Comparison of ENCODE assay signal across 1 cellular context in genomic region chr7:123557631-123558505, GRCh38.
TF ChIP-seq lines count a peak whose summit lies in the region.

TSS of gene NDUFA5 (minus strand) at chr7:123557818. CDS start at chr7:123557795, 23 bp downstream.

TF ChIP-seq in HepG2, 621 proteins besides CTCF, POLR2A, EP300 and RAD21 (continued from another document and continues in another):
- no peak; the same call in 1 of the 2 replicates for TF ChIP-seq HMGXB3 (CRISPR knock-in tag; IDR thresholded peaks at IDR 0.05; ENCODE audit: borderline replicate concordance)
- no peak for TF ChIP-seq ZFP37 (CRISPR knock-in tag; IDR thresholded peaks at IDR 0.05; ENCODE audit: borderline replicate concordance)
- TF ChIP-seq ATF2 (CRISPR knock-in tag; IDR thresholded peaks at IDR 0.05) = peak; percentile 72
- TF ChIP-seq ZNF468 (CRISPR knock-in tag; IDR thresholded peaks at IDR 0.05) = no peak
- peak; percentile 79 for TF ChIP-seq PHF20 (CRISPR knock-in tag; IDR thresholded peaks at IDR 0.05)
- 0 out of 2 replicates have a peak, but pooled peaks have one; percentile 29 for TF ChIP-seq NFRKB (IDR thresholded peaks at IDR 0.05)
- TF ChIP-seq ZKSCAN1 (IDR thresholded peaks at IDR 0.05; ENCODE audit: low read length) = no peak
- TF ChIP-seq SMYD3 (CRISPR knock-in tag; IDR thresholded peaks at IDR 0.05) = peak; percentile 88; the same call in 1 of the 2 replicates
- TF ChIP-seq ZSCAN31 (CRISPR knock-in tag; IDR thresholded peaks at IDR 0.05; ENCODE audit: low read depth) = no peak
- peak; percentile 25; the same call in 1 of the 2 replicates for TF ChIP-seq ZNF710 (CRISPR knock-in tag; IDR thresholded peaks at IDR 0.05; ENCODE audit: borderline replicate concordance)
- no peak for TF ChIP-seq EEA1 (CRISPR knock-in tag; IDR thresholded peaks at IDR 0.05; ENCODE audit: borderline replicate concordance)
- no peak for TF ChIP-seq TEAD2 (CRISPR knock-in tag; IDR thresholded peaks at IDR 0.05)
- 0 out of 2 replicates have a peak, but pooled peaks have one; percentile 52 for TF ChIP-seq YEATS2 (CRISPR knock-in tag; IDR thresholded peaks at IDR 0.05; ENCODE audit: borderline replicate concordance)
- TF ChIP-seq ZNF276 (CRISPR knock-in tag; IDR thresholded peaks at IDR 0.05; ENCODE audit: low read depth) = no peak
- TF ChIP-seq ZNF205 (CRISPR knock-in tag; IDR thresholded peaks at IDR 0.05) = no peak
- TF ChIP-seq PITX1 (CRISPR knock-in tag; IDR thresholded peaks at IDR 0.05) = no peak; the same call in 1 of the 2 replicates
- TF ChIP-seq ZNF333 (CRISPR knock-in tag; IDR thresholded peaks at IDR 0.05; ENCODE audit: borderline replicate concordance) = no peak
- TF ChIP-seq ZNF580 (CRISPR knock-in tag; IDR thresholded peaks at IDR 0.05; ENCODE audit: borderline replicate concordance, low read depth) = peak; percentile 74
- peak; percentile 87 for TF ChIP-seq CREB1 (IDR thresholded peaks at IDR 0.05)
- peak; percentile 94 for TF ChIP-seq CREB1 (CRISPR knock-in tag; IDR thresholded peaks at IDR 0.05)
- no peak for TF ChIP-seq TBX3 (IDR thresholded peaks at IDR 0.05; ENCODE audit: borderline replicate concordance)
- no peak for TF ChIP-seq HOXA7 (CRISPR knock-in tag; IDR thresholded peaks at IDR 0.05)
- TF ChIP-seq PBX2 (CRISPR knock-in tag; IDR thresholded peaks at IDR 0.05) = no peak
- TF ChIP-seq MLXIP (CRISPR knock-in tag; IDR thresholded peaks at IDR 0.05; ENCODE audit: borderline replicate concordance) = no peak
- TF ChIP-seq NR3C1 (CRISPR knock-in tag; IDR thresholded peaks at IDR 0.05) = no peak
- TF ChIP-seq ZNF281 (CRISPR knock-in tag; IDR thresholded peaks at IDR 0.05; ENCODE audit: borderline replicate concordance) = 0 out of 2 replicates have a peak, but pooled peaks have one; percentile 14
- TF ChIP-seq MLX (CRISPR knock-in tag; IDR thresholded peaks at IDR 0.05) = no peak
- TF ChIP-seq GRHL1 (CRISPR knock-in tag; conservative IDR thresholded peaks at IDR 0.05) = no peak
- TF ChIP-seq SMARCE1 (IDR thresholded peaks at IDR 0.05; ENCODE audit: borderline replicate concordance) = no peak
- no peak for TF ChIP-seq ZNF235 (CRISPR knock-in tag; IDR thresholded peaks at IDR 0.05; ENCODE audit: borderline replicate concordance)
- no peak for TF ChIP-seq PTBP1 (IDR thresholded peaks at IDR 0.05; ENCODE audit: low read depth, low read length, poor library complexity, severe bottlenecking)
- 0 out of 2 replicates have a peak, but pooled peaks have one; percentile 19 for TF ChIP-seq MXD4 (CRISPR knock-in tag; IDR thresholded peaks at IDR 0.05)
- peak; percentile 54 for TF ChIP-seq RFX5 (IDR thresholded peaks at IDR 0.05; ENCODE audit: low read depth, low read length)
- no peak for TF ChIP-seq ZNF615 (CRISPR knock-in tag; IDR thresholded peaks at IDR 0.05; ENCODE audit: borderline replicate concordance)
- no peak for TF ChIP-seq ZNF782 (CRISPR knock-in tag; IDR thresholded peaks at IDR 0.05; ENCODE audit: borderline replicate concordance)
- no peak for TF ChIP-seq GABPA (IDR thresholded peaks at IDR 0.05; ENCODE audit: low read depth, low read length)
- TF ChIP-seq GABPA (CRISPR knock-in tag; IDR thresholded peaks at IDR 0.05; ENCODE audit: low read depth) = peak; percentile 59
- no peak for TF ChIP-seq CBX5 (CRISPR knock-in tag; IDR thresholded peaks at IDR 0.05; ENCODE audit: borderline replicate concordance)
- no peak for TF ChIP-seq ISL2 (CRISPR knock-in tag; IDR thresholded peaks at IDR 0.05)
- TF ChIP-seq GPN1 (CRISPR knock-in tag; IDR thresholded peaks at IDR 0.05; ENCODE audit: borderline replicate concordance) = no peak
- TF ChIP-seq THAP8 (CRISPR knock-in tag; IDR thresholded peaks at IDR 0.05; ENCODE audit: borderline replicate concordance) = no peak
